34 cellular contexts compared by ENCODE assay signal in genomic region chr5:140561753-140562523, GRCh38. TPM values are rescaled to one million over a fixed set of nuclear protein-coding genes. Genes with fewer than 3 reads are reported as not detected.
DNase-seq lines count a peak whose midpoint lies in the region; ATAC-seq, FAIRE-seq and TF ChIP-seq lines count a peak whose summit lies in the region.
"Had no signal": no experiment of that assay in that cellular context is flagged by ENCODE, and none has a peak within 500 bp of the region (broad histone marks: within the 10 kb centered on the region; RNA-seq: fewer than 3 reads in every experiment).

No MANE protein-coding gene starts in this region.

- no TSS peak for BruUV-seq in Caco-2 (replicated peaks; lab: Mats Ljungman, UMichigan)

- CTCF ChIA-PET in CD4-positive, alpha-beta T cell (lab: Charles Lee), result interaction anchor here (1.4 kb wide), 2 partner anchors 10 to 15 kb away, joined by 3 read pairs; partner anchors contain the start of gene EIF4EBP3
- CTCF ChIA-PET in Caco-2 (lab: Charles Lee), result no interaction called here

- peaks cover 45% of the 10 kb centered on the region for H3K36me3 Mint-ChIP-seq in CD4-positive, alpha-beta T cell (ENCODE audit: low read depth)
- H3K36me3 Mint-ChIP-seq in progenitor cell of endocrine pancreas (ENCODE audit: insufficient read depth), result peaks cover 6% of the 10 kb centered on the region
- H3K36me3 Mint-ChIP-seq in Caco-2 (ENCODE audit: insufficient read depth, unreplicated experiment), result peaks cover 47% of the 10 kb centered on the region

- no peak overlapping the region for H3K27ac ChIP-seq in CD4-positive, alpha-beta T cell (ENCODE audit: low read depth, low read length)
- H3K27ac ChIP-seq in kidney (ENCODE audit: low read depth in 2 of 2, low read length in 2 of 2), result no peak overlapping the region
- H3K27ac ChIP-seq: ovary, uterus, VCaP had no signal

- FAIRE-seq in kidney (lab: Jason Lieb, UNC), result no peak
- FAIRE-seq: GM19239, RCC 7860 had no signal

- no peak overlapping the region for H3K4me3 ChIP-seq in H7 (ENCODE audit: insufficient read depth, low read depth, low read length)
- no peak overlapping the region for H3K4me3 ChIP-seq in kidney (ENCODE audit: low read length in 2 of 2)
- no peak overlapping the region for H3K4me3 ChIP-seq in Caco-2 (ENCODE audit: low read depth, low read length)
- H3K4me3 ChIP-seq: ovary, uterus had no signal

- no peak overlapping the region for H3K9ac ChIP-seq in kidney (ENCODE audit: low read length in 2 of 2)

- ATAC-seq in CD4-positive, alpha-beta T cell (ENCODE audit: poor library complexity), result no peak
- no peak for ATAC-seq in GM18505 (IDR thresholded peaks at IDR 0.05; ENCODE audit: unreplicated experiment)
- ATAC-seq: activated naive CD8-positive, alpha-beta T cell treated with anti-CD3 and anti-CD28 coated beads, Interleukin-2, amount 50 U/mL, for 24 hours; esophagus mucosa; left ventricle myocardium superior; naive thymus-derived CD8-positive, alpha-beta T cell had no signal

- no peak overlapping the region for H3K4me3 Mint-ChIP-seq in CD4-positive, alpha-beta T cell
- H3K4me3 Mint-ChIP-seq in progenitor cell of endocrine pancreas (ENCODE audit: low read depth), result peak overlapping the region; percentile 98
- no peak overlapping the region for H3K4me3 Mint-ChIP-seq in Caco-2 (ENCODE audit: unreplicated experiment)
- H3K4me3 Mint-ChIP-seq: dendritic cell treated with granulocyte-macrophage colony-stimulating factor and Interleukin-4, amounts not matched to agents 40 ng/mL and 50 ng/mL, for 4 days had no signal

- H3K27me3 ChIP-seq in CD4-positive, alpha-beta T cell (ENCODE audit: control insufficient read depth, insufficient read depth, low read length), result no peaks in the 10 kb centered on the region
- H3K27me3 ChIP-seq in H7 (ENCODE audit: control insufficient read depth, insufficient read depth, low read length), result no peaks in the 10 kb centered on the region
- no peaks in the 10 kb centered on the region for H3K27me3 ChIP-seq in Caco-2 (replicated peaks; ENCODE audit: control insufficient read depth, insufficient read depth, low read length)
- H3K27me3 ChIP-seq: ovary, stomach, uterus had no signal

- no peaks in the 10 kb centered on the region for H3K9me3 Mint-ChIP-seq in CD4-positive, alpha-beta T cell
- H3K9me3 Mint-ChIP-seq in progenitor cell of endocrine pancreas (ENCODE audit: low read depth) (no peaks in the 10 kb centered on the region), Caco-2 (ENCODE audit: unreplicated experiment) (no peaks in the 10 kb centered on the region)
- H3K9me3 Mint-ChIP-seq: activated naive CD8-positive, alpha-beta T cell treated with anti-CD3 and anti-CD28 coated beads, Interleukin-2, amount 50 U/mL, for 24 hours; activated T-cell treated with anti-CD3 and anti-CD28 coated beads, Interleukin-2, amount 50 U/mL, for 24 hours; dendritic cell treated with granulocyte-macrophage colony-stimulating factor and Interleukin-4, amounts not matched to agents 40 ng/mL and 50 ng/mL, for 4 days; endodermal cell; HFFc6; naive thymus-derived CD8-positive, alpha-beta T cell had no signal

- no peak for TF ChIP-seq CTCF in CD4-positive, alpha-beta T cell (IDR thresholded peaks at IDR 0.05)
- TF ChIP-seq CTCF in kidney (IDR thresholded peaks at IDR 0.05; ENCODE audit: borderline replicate concordance, extremely low read depth, insufficient read depth) (no peak), progenitor cell of endocrine pancreas (IDR thresholded peaks at IDR 0.05; ENCODE audit: unreplicated experiment) (no peak), Caco-2 (IDR thresholded peaks at IDR 0.05; ENCODE audit: insufficient read depth in 1 of 2, low read depth in 1 of 2, low read length in 1 of 2, severe bottlenecking in 1 of 2, unreplicated experiment in 1 of 2) (no peak)

- H3K36me3 ChIP-seq in H7 (replicated peaks; ENCODE audit: control insufficient read depth, insufficient read depth, low read length) (peaks cover 7% of the 10 kb centered on the region), kidney (ENCODE audit: control insufficient read depth in 1 of 2, insufficient read depth in 2 of 2, low read length in 2 of 2) (peaks cover 4 to 7% of the 10 kb centered on the region in 2 donors), Caco-2 (ENCODE audit: control insufficient read depth, insufficient read depth, low read length) (no peaks in the 10 kb centered on the region; the same call in 1 of the 2 replicates)
- H3K36me3 ChIP-seq: ovary, uterus had no signal

- H3K27ac Mint-ChIP-seq in CD4-positive, alpha-beta T cell, result peak overlapping the region; percentile 94
- no peak overlapping the region for H3K27ac Mint-ChIP-seq in progenitor cell of endocrine pancreas
- no peak overlapping the region for H3K27ac Mint-ChIP-seq in Caco-2 (ENCODE audit: unreplicated experiment)
- H3K27ac Mint-ChIP-seq: activated naive CD8-positive, alpha-beta T cell treated with anti-CD3 and anti-CD28 coated beads, Interleukin-2, amount 50 U/mL, for 24 hours; dendritic cell treated with granulocyte-macrophage colony-stimulating factor and Interleukin-4, amounts not matched to agents 40 ng/mL and 50 ng/mL, for 4 days; endodermal cell had no signal

- H3K4me1 ChIP-seq in kidney (ENCODE audit: control insufficient read depth in 1 of 2, insufficient read depth in 1 of 2, low read depth in 1 of 2, low read length in 2 of 2), result peaks cover 22% of the 10 kb centered on the region in 2 donors
- peaks cover 14% of the 10 kb centered on the region; the same call in 1 of the 2 replicates for H3K4me1 ChIP-seq in Caco-2

- H3K9me3 ChIP-seq in CD4-positive, alpha-beta T cell (ENCODE audit: control insufficient read depth, low read length), result no peaks in the 10 kb centered on the region
- no peaks in the 10 kb centered on the region for H3K9me3 ChIP-seq in kidney (ENCODE audit: control insufficient read depth in 1 of 2, low read length in 2 of 2)
- no peaks in the 10 kb centered on the region for H3K9me3 ChIP-seq in Caco-2
- H3K9me3 ChIP-seq: ovary, stomach, uterus had no signal

- H3K27me3 Mint-ChIP-seq in CD4-positive, alpha-beta T cell, result no peaks in the 10 kb centered on the region
- H3K27me3 Mint-ChIP-seq in progenitor cell of endocrine pancreas, result no peaks in the 10 kb centered on the region
- H3K27me3 Mint-ChIP-seq in Caco-2 (ENCODE audit: insufficient read depth, unreplicated experiment), result no peaks in the 10 kb centered on the region
- H3K27me3 Mint-ChIP-seq: activated naive CD8-positive, alpha-beta T cell treated with anti-CD3 and anti-CD28 coated beads, Interleukin-2, amount 50 U/mL, for 24 hours; activated T-cell treated with anti-CD3 and anti-CD28 coated beads, Interleukin-2, amount 50 U/mL, for 24 hours; dendritic cell treated with granulocyte-macrophage colony-stimulating factor and Interleukin-4, amounts not matched to agents 40 ng/mL and 50 ng/mL, for 4 days; naive thymus-derived CD8-positive, alpha-beta T cell had no signal

- TF ChIP-seq POLR2A in GM18505 (IDR thresholded peaks at IDR 0.05; ENCODE audit: borderline replicate concordance, extremely low read depth, insufficient read depth, insufficient read length), result no peak

- intact Hi-C loops in CD4-positive, alpha-beta T cell (cut with DNase I, micrococcal nuclease), result loop anchor here (5.0 to 10.0 kb wide), 3 partner anchors 150 to 387 kb away; partner anchors contain the start of genes CYSTM1 (in 1 of the 2) and PFDN1 (in 1 of the 2)
- intact Hi-C loops in kidney (cut with DNase I), result no loop called here
- intact Hi-C loops in Caco-2 (cut with micrococcal nuclease; ENCODE audit: unreplicated experiment), result loop anchor here (5.0 kb wide), 1 partner anchor 150 kb away; no protein-coding TSS in a partner anchor

- no peak for DNase-seq in CD4-positive, alpha-beta T cell
- DNase-seq in H7 (peak; percentile 10), kidney (peak; percentile 69), progenitor cell of endocrine pancreas (ENCODE audit: low spot score, unreplicated experiment) (no peak), Caco-2 (no peak), iPS-NIHi11 (ENCODE audit: low spot score) (no peak)
- DNase-seq: activated CD4-positive, alpha-beta T cell treated with anti-CD3 and anti-CD28 coated beads for 4 hours; activated naive CD8-positive, alpha-beta T cell treated with anti-CD3 and anti-CD28 coated beads, Interleukin-2, amount 50 U/mL, for 24 hours; activated T-cell treated with anti-CD3 and anti-CD28 coated beads, Interleukin-2, amount 50 U/mL, for 24 hours; COR-L47; endodermal cell; GOT3; HFFc6; IMR-90; islet precursor cell; left ventricle myocardium superior; naive thymus-derived CD8-positive, alpha-beta T cell; NCI-H1048; NCI-H1694; NCI-H82; ovary; SIG-M5; stimulated activated CD4-positive, alpha-beta T cell treated with anti-CD3 and anti-CD28 coated beads, Interleukin-12 subunit alpha, Interleukin-12 subunit beta, amount 100 ng/mL, for 4 hours; stimulated activated CD4-positive, alpha-beta T cell treated with anti-CD3 and anti-CD28 coated beads, Interleukin-2, amount 100 ng/mL, for 48 hours; stomach; T-helper 9 cell; uterus had no signal

- peaks cover 51% of the 10 kb centered on the region for H3K4me1 Mint-ChIP-seq in CD4-positive, alpha-beta T cell (ENCODE audit: low read depth)
- H3K4me1 Mint-ChIP-seq in progenitor cell of endocrine pancreas (ENCODE audit: low read depth) (peaks cover 25% of the 10 kb centered on the region), Caco-2 (ENCODE audit: low read depth, unreplicated experiment) (peaks cover 13% of the 10 kb centered on the region)

- POLR2A ChIA-PET in CD4-positive, alpha-beta T cell (lab: Charles Lee), result interaction anchor here (1.4 to 8.9 kb wide), 2 partner anchors 14 to 160 kb away, joined by 5 to 87 read pairs; partner anchors contain the start of genes ANKHD1 and EIF4EBP3
- POLR2A ChIA-PET in Caco-2 (lab: Charles Lee), result no interaction called here

RNA-seq across cellular contexts. Expression of gene APBB3, which starts 2.5 kb away (rescaled TPM):
- 10 to 100 TPM; 56.6 to 61.5 TPM for total RNA-seq in CD4-positive, alpha-beta T cell
- 9.2 and 24.0 TPM in 2 replicates for total RNA-seq in H7 (2014; rRNA removed; shearing (Covaris generic))
- total RNA-seq in kidney, result 33.9 TPM
- 19.6 TPM for polyA plus RNA-seq in kidney (ENCODE audit: insufficient read depth, low read depth, low replicate concordance)
- total RNA-seq in progenitor cell of endocrine pancreas, result 47.8 and 53.6 TPM in 2 replicates
- total RNA-seq in Caco-2 (2022), result 23.4 and 25.1 TPM in 2 replicates

RNA-seq across cellular contexts. Expression of gene SLC35A4, which starts 2.7 kb away (rescaled TPM):
- total RNA-seq in CD4-positive, alpha-beta T cell, result 10 to 100 TPM; 16.9 to 17.8 TPM
- total RNA-seq in H7 (2014; rRNA removed; shearing (Covaris generic)), result 22.6 and 31.7 TPM in 2 replicates
- 89.9 TPM for total RNA-seq in kidney
- polyA plus RNA-seq in kidney (ENCODE audit: insufficient read depth, low read depth, low replicate concordance), result 71.2 TPM
- 67.3 and 69.2 TPM in 2 replicates for total RNA-seq in progenitor cell of endocrine pancreas
- total RNA-seq in Caco-2 (2022), result 79.5 and 91.3 TPM in 2 replicates

RNA-seq across cellular contexts. Expression of gene SRA1, which starts 4.7 kb away (rescaled TPM):
- 10 to 100 TPM; 30.9 to 31.6 TPM for total RNA-seq in CD4-positive, alpha-beta T cell
- 26.7 and 36.4 TPM in 2 replicates for total RNA-seq in H7 (2014; rRNA removed; shearing (Covaris generic))
- total RNA-seq in kidney (31.3 TPM), progenitor cell of endocrine pancreas (31.8 and 34.6 TPM in 2 replicates), Caco-2 (2022) (44.0 and 50.3 TPM in 2 replicates)
- 52.4 TPM for polyA plus RNA-seq in kidney (ENCODE audit: insufficient read depth, low read depth, low replicate concordance)

RNA-seq across cellular contexts. Expression of gene EIF4EBP3, which starts 14.5 kb away (rescaled TPM):
- total RNA-seq in CD4-positive, alpha-beta T cell, result 10 to 100 TPM; 12.7 to 15.1 TPM
- 0.28 and 2.2 TPM in 2 replicates for total RNA-seq in H7 (2014; rRNA removed; shearing (Covaris generic))
- 22.6 TPM for total RNA-seq in kidney
- polyA plus RNA-seq in kidney (ENCODE audit: insufficient read depth, low read depth, low replicate concordance), result 48.8 TPM
- total RNA-seq in progenitor cell of endocrine pancreas, result 6.1 and 6.7 TPM in 2 replicates
- total RNA-seq in Caco-2 (2022), result 7.6 and 8.0 TPM in 2 replicates
- total RNA-seq: Daoy had no signal

Comparison
In these comparisons a context has a peak if more than half of its experiments do, and no peak if none do; other contexts are left out.
1. DNase-seq: peak in H7 (single experiment) and kidney (single experiment); none in CD4-positive, alpha-beta T cell (0 of 10), progenitor cell of endocrine pancreas (single experiment), Caco-2 (0 of 2) and iPS-NIHi11 (single experiment).